In the genomic region with DNA sequence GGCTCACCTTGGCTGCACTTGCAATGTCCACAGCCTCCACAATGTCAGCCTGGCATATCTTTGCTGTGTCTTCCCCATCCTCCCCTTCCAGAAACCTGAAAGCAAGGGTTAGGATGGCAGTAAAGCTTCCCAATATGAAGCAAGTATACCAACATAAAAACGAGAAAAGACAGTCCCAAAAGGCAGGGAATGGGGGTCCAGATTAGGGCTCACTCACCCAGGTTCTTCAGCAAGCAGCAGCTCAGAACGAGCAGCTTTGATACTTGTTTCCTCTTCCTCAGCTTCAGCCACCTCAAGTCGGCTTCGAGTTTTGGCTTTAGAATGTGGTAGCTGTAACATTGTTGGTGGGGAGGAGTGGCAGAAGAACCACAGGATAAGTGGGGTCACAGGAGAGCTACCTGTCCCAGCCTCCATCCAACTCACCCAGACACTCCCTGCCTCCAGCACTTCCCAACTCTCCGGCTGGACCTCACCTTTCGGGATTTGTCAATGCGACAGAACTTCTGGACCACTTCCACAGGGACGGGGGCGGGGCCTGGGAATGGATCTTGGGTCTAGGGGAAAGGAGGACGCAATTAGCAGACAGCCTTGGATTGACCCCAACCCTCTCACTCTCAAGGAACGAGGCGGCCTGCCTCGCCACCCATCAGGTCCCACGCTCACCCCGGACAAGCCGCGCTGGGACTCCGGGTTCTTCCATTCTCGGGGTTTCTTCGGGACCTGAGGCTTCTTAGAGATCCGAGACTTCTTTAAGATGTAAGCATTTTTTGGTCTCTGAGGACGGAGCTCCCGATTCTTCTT, we compare ENCODE assay signal across 8 cellular contexts. TPM values are rescaled to one million over a fixed set of nuclear protein-coding genes. Genes with fewer than 3 reads are reported as not detected.
A peak's percentile ranks its signal among the peaks of the same experiment; 100 is the strongest.
DNase-seq lines count a peak whose midpoint lies in the region; ATAC-seq and TF ChIP-seq lines count a peak whose summit lies in the region.

No MANE protein-coding gene starts in this region.

- peaks cover 37% of the 10 kb centered on the region for H3K36me3 ChIP-seq in CD4-positive, alpha-beta memory T cell (ENCODE audit: insufficient read depth, low read length)
- peaks cover 17% of the 10 kb centered on the region; the same call in 1 of the 2 replicates for H3K36me3 ChIP-seq in Loucy (ENCODE audit: insufficient read depth, low read length)
- peaks cover 45% of the 10 kb centered on the region for H3K36me3 ChIP-seq in effector memory CD4-positive, alpha-beta T cell (ENCODE audit: control insufficient read depth, insufficient read depth, low read length)
- H3K36me3 ChIP-seq in neuron (ENCODE audit: insufficient read depth, low read length): peaks cover 36% of the 10 kb centered on the region

- POLR2A ChIA-PET in CD4-positive, alpha-beta memory T cell (lab: Charles Lee; ENCODE audit: partially characterized antibody): interaction anchor here (0.9 to 8.8 kb wide), 18 partner anchors 11 to 443 kb away, joined by 3 to 220 read pairs (median 10); a partner anchor contains a TSS

- intact Hi-C loops in CD4-positive, alpha-beta memory T cell (cut with micrococcal nuclease): no loop called here

- no peaks in the 10 kb centered on the region for H3K9me3 Mint-ChIP-seq in CD4-positive, alpha-beta memory T cell

- no peaks in the 10 kb centered on the region for H3F3A ChIP-seq in Loucy (ENCODE audit: low read depth)

- H3K27me3 ChIP-seq in CD4-positive, alpha-beta memory T cell (ENCODE audit: insufficient read depth, low read length): no peaks in the 10 kb centered on the region
- H3K27me3 ChIP-seq in Loucy (ENCODE audit: insufficient read depth, low read length, poor library complexity, severe bottlenecking): no peaks in the 10 kb centered on the region
- no peaks in the 10 kb centered on the region for H3K27me3 ChIP-seq in effector memory CD4-positive, alpha-beta T cell (replicated peaks; ENCODE audit: control insufficient read depth, insufficient read depth, low read length, poor library complexity, severe bottlenecking)
- H3K27me3 ChIP-seq in neuron (ENCODE audit: insufficient read depth, low read length): no peaks in the 10 kb centered on the region

- H3K9ac ChIP-seq in Loucy (ENCODE audit: low read depth, low read length, poor library complexity, severe bottlenecking): peak overlapping the region; percentile 80

- peak overlapping the region; percentile 79 to 98 (median 95) for H3K27ac Mint-ChIP-seq in CD4-positive, alpha-beta memory T cell

- H3K9me3 ChIP-seq in CD4-positive, alpha-beta memory T cell (ENCODE audit: control insufficient read depth in 1 of 2, low read length in 2 of 2): no peaks in the 10 kb centered on the region
- no peaks in the 10 kb centered on the region for H3K9me3 ChIP-seq in Loucy (ENCODE audit: insufficient read depth, low read depth, low read length)
- no peaks in the 10 kb centered on the region for H3K9me3 ChIP-seq in effector memory CD4-positive, alpha-beta T cell (ENCODE audit: control insufficient read depth, low read length)
- no peaks in the 10 kb centered on the region for H3K9me3 ChIP-seq in neuron (ENCODE audit: low read length)

- CTCF ChIA-PET in CD4-positive, alpha-beta memory T cell (lab: Charles Lee; ENCODE audit: partially characterized antibody): interaction anchor here (0.9 to 3.0 kb wide), 10 partner anchors 7 to 130 kb away, joined by 3 to 17 read pairs (median 8); a partner anchor contains a TSS

- peak overlapping the region; percentile 96 to 100 (median 98) for H3K4me3 Mint-ChIP-seq in CD4-positive, alpha-beta memory T cell

- H3K4me1 ChIP-seq in CD4-positive, alpha-beta memory T cell (ENCODE audit: insufficient read depth, low read length): peaks cover 30% of the 10 kb centered on the region
- H3K4me1 ChIP-seq in Loucy (ENCODE audit: insufficient read depth, low read length, poor library complexity, severe bottlenecking) (peaks cover 17% of the 10 kb centered on the region), neuron (ENCODE audit: insufficient read depth, low read length) (peaks cover 20% of the 10 kb centered on the region)
- H3K4me1 ChIP-seq in effector memory CD4-positive, alpha-beta T cell (ENCODE audit: control insufficient read depth, insufficient read depth, low read length, poor library complexity, severe bottlenecking): peaks cover 8% of the 10 kb centered on the region

- H3K36me3 Mint-ChIP-seq in CD4-positive, alpha-beta memory T cell: peaks cover 20 to 47% of the 10 kb centered on the region in 2 donors

- ATAC-seq in HG02588 (IDR thresholded peaks at IDR 0.05; ENCODE audit: unreplicated experiment) (no peak), GM18517 (IDR thresholded peaks at IDR 0.05; ENCODE audit: unreplicated experiment) (no peak)

- H2AFZ ChIP-seq in Loucy (ENCODE audit: low read length) (peak overlapping the region; percentile 94), neuron (ENCODE audit: low read depth, low read length) (peak overlapping the region; percentile 89)

- H3K4me2 ChIP-seq in Loucy (ENCODE audit: low read depth, low read length, poor library complexity, severe bottlenecking): peak overlapping the region; percentile 100

- H3K9me2 ChIP-seq in Loucy (replicated peaks; ENCODE audit: low read depth, low read length): no peaks in the 10 kb centered on the region

- H3K27ac ChIP-seq in CD4-positive, alpha-beta memory T cell (ENCODE audit: low read depth, low read length): peak overlapping the region; percentile 71
- peak overlapping the region; percentile 81 for H3K27ac ChIP-seq in effector memory CD4-positive, alpha-beta T cell (ENCODE audit: insufficient read depth, low read length, poor library complexity, severe bottlenecking)

- no peaks in the 10 kb centered on the region for H4K20me1 ChIP-seq in Loucy (ENCODE audit: insufficient read depth, low read length, poor library complexity, severe bottlenecking)

- DNase-seq in CD4-positive, alpha-beta memory T cell: no peak
- no peak for DNase-seq in effector memory CD4-positive, alpha-beta T cell
- no peak for DNase-seq in NCI-H748 treated with DMSO at 0.1 percent for 48 hours (lab: John Stamatoyannopoulos, UW)
- DNase-seq in stimulated activated CD4-positive, alpha-beta T cell treated with anti-CD3 and anti-CD28 coated beads, Interleukin-1b, Interleukin-23, amount 100 ng/mL, for 48 hours: no peak

- H3K79me2 ChIP-seq in Loucy (ENCODE audit: insufficient read depth, low read length): peaks cover 42% of the 10 kb centered on the region

- H3K27me3 Mint-ChIP-seq in CD4-positive, alpha-beta memory T cell: no peaks in the 10 kb centered on the region

- no peak for TF ChIP-seq CTCF in Loucy (conservative IDR thresholded peaks at IDR 0.05; ENCODE audit: low read length)

- H3K4me1 Mint-ChIP-seq in CD4-positive, alpha-beta memory T cell: peaks cover 24 to 48% (median 36%) of the 10 kb centered on the region in 4 donors

- H3K4me3 ChIP-seq in CD4-positive, alpha-beta memory T cell (ENCODE audit: low read length in 2 of 2): peak overlapping the region; percentile 73 to 84
- H3K4me3 ChIP-seq in Loucy (ENCODE audit: low read length, poor library complexity, severe bottlenecking) (peak overlapping the region; percentile 81), neuron (ENCODE audit: low read length) (peak overlapping the region; percentile 96)
- peak overlapping the region; percentile 74 for H3K4me3 ChIP-seq in effector memory CD4-positive, alpha-beta T cell (ENCODE audit: insufficient read depth, low read depth, low read length, poor library complexity, severe bottlenecking)

RNA-seq across cellular contexts. Expression of a gene that starts 0.7 kb away (rescaled TPM):
- 10 to 100 TPM; 60.8 to 66.1 TPM for total RNA-seq in CD4-positive, alpha-beta memory T cell
- polyA plus RNA-seq in CD4-positive, alpha-beta memory T cell: 10 to 100 TPM; 65.8 to 88.9 TPM

RNA-seq across cellular contexts. Expression of a gene that starts 1.1 kb away (rescaled TPM):
- 10 to 100 TPM; 43.6 to 45.5 TPM for total RNA-seq in CD4-positive, alpha-beta memory T cell
- 10 to 100 TPM; 33.1 to 36.7 TPM for polyA plus RNA-seq in CD4-positive, alpha-beta memory T cell

RNA-seq across cellular contexts. Expression of a gene that starts 10.4 kb away (rescaled TPM):
- total RNA-seq in CD4-positive, alpha-beta memory T cell: 10 to 100 TPM; 66.8 to 67.9 TPM
- 10 to 100 TPM in 1 of 2 donors, 1 to 10 TPM in 1; 10.0 to 12.5 TPM for polyA plus RNA-seq in CD4-positive, alpha-beta memory T cell

RNA-seq across cellular contexts. Expression of a gene that starts 11.4 kb away (rescaled TPM):
- total RNA-seq in CD4-positive, alpha-beta memory T cell: 10 to 100 TPM; 43.3 to 46.7 TPM
- polyA plus RNA-seq in CD4-positive, alpha-beta memory T cell: 10 to 100 TPM; 22.2 to 30.5 TPM

RNA-seq across cellular contexts. Expression of a gene that starts 16.5 kb away (rescaled TPM):
- total RNA-seq in CD4-positive, alpha-beta memory T cell: 1,000 to 10,000 TPM; 3,264 to 3,439 TPM
- polyA plus RNA-seq in CD4-positive, alpha-beta memory T cell: 1,000 to 10,000 TPM; 8,832 to 8,968 TPM
